ENCODE assay signal across 8 cellular contexts in genomic region chr1:47997289-47998200, GRCh38. TPM values are rescaled to one million over a fixed set of nuclear protein-coding genes. Genes with fewer than 3 reads are reported as not detected.
DNase-seq lines count a peak whose midpoint lies in the region; ATAC-seq, FAIRE-seq and TF ChIP-seq lines count a peak whose summit lies in the region.

Gene TRABD2B (minus strand): TSS chr1:47997385.

- peak within 1 kb of the TSS; percentile 1 for H3K27ac Mint-ChIP-seq in mesothelial cell of epicardium

- no peaks in the 10 kb centered on the region for H3K79me2 ChIP-seq in endothelial cell of umbilical vein (ENCODE audit: control insufficient read depth, insufficient read depth, low read length)

- DNase-seq in NCI-H2081 (lab: John Stamatoyannopoulos, UW) (peak; percentile 62), NCI-H2081 treated with DMSO at 0.1 percent for 48 hours (lab: John Stamatoyannopoulos, UW) (no peak), NCI-H69 (lab: John Stamatoyannopoulos, UW) (peak; percentile 74), endothelial cell of umbilical vein (ENCODE audit: low read depth, low spot score) (peak; percentile 50), mesothelial cell of epicardium (ENCODE audit: low spot score in 2 of 2, unreplicated experiment in 2 of 2) (peak; percentile 79 to 91)
- DNase-seq in activated CD8-positive, alpha-beta memory T cell treated with anti-CD3 and anti-CD28 coated beads for 48 hours (ENCODE audit: low read depth in 2 of 3, low spot score in 2 of 3) = peak; percentile 19 to 57 (median 53)
- DNase-seq in stimulated activated CD8-positive, alpha-beta memory T cell treated with anti-CD3 and anti-CD28 coated beads, Interleukin-15, amount 100 ng/mL, for 24 hours (ENCODE audit: low read depth) = peak; percentile 53

- H3K4me1 ChIP-seq in endothelial cell of umbilical vein (ENCODE audit: control insufficient read depth, extremely low read depth, insufficient read depth, low read length) = peaks cover 4% of the 10 kb centered on the region

- BruUV-seq in endothelial cell of umbilical vein (replicated peaks; lab: Mats Ljungman, UMichigan) = no TSS peak

- H3K4me2 ChIP-seq in endothelial cell of umbilical vein (ENCODE audit: insufficient read depth, low read length) = peak within 1 kb of the TSS; percentile 29

- H3K36me3 Mint-ChIP-seq in mesothelial cell of epicardium = no peaks in the 10 kb centered on the region

- FAIRE-seq in endothelial cell of umbilical vein (lab: Jason Lieb, UNC) = no peak

- peak; percentile 76 for ATAC-seq in HG02970 (IDR thresholded peaks at IDR 0.05; ENCODE audit: low FRiP score, unreplicated experiment)

- peaks cover 25 to 35% of the 10 kb centered on the region in 2 experiments for H3K27me3 ChIP-seq in endothelial cell of umbilical vein (ENCODE audit: control insufficient read depth in 2 of 2, insufficient read depth in 2 of 2, low read length in 2 of 2)

- CTCF ChIA-PET in endothelial cell of umbilical vein (lab: Charles Lee) = interaction anchor here (0.7 to 2.9 kb wide), 38 partner anchors 9 to 818 kb away, joined by 3 to 36 read pairs (median 4); no protein-coding TSS in a partner anchor

- H2AFZ ChIP-seq in endothelial cell of umbilical vein (ENCODE audit: low read depth, low read length) = peak within 1 kb of the TSS; percentile 75

- H3K27ac ChIP-seq in endothelial cell of umbilical vein (ENCODE audit: insufficient read depth, low read depth, low read length) = no peak within 1 kb of the TSS

- H4K20me1 ChIP-seq in endothelial cell of umbilical vein (replicated peaks; ENCODE audit: control insufficient read depth, extremely low read depth, insufficient read depth, low read length) = no peaks in the 10 kb centered on the region

- peak within 1 kb of the TSS in 1 of 3 experiments; percentile 39 for H3K4me3 ChIP-seq in endothelial cell of umbilical vein (replicated peaks in 1 of 3; ENCODE audit: insufficient read depth in 1 of 3, low read depth in 1 of 3, low read length in 3 of 3)

- POLR2A ChIA-PET in endothelial cell of umbilical vein (lab: Charles Lee) = no interaction called here

- TF ChIP-seq POLR2A in endothelial cell of umbilical vein (IDR thresholded peaks at IDR 0.05; ENCODE audit: low read depth, low read length) = no peak

- no peaks in the 10 kb centered on the region for H3K9me3 Mint-ChIP-seq in mesothelial cell of epicardium

- H3K9me1 ChIP-seq in endothelial cell of umbilical vein (replicated peaks; ENCODE audit: control insufficient read depth, extremely low read depth, insufficient read depth, low read length) = no peaks in the 10 kb centered on the region

- H3K36me3 ChIP-seq in endothelial cell of umbilical vein (ENCODE audit: control insufficient read depth in 2 of 2, extremely low read depth in 1 of 2, insufficient read depth in 2 of 2, low read length in 2 of 2) = no peaks in the 10 kb centered on the region

- intact Hi-C loops in endothelial cell of umbilical vein (cut with micrococcal nuclease) = loop anchor here (1.0 to 2.0 kb wide), 4 partner anchors 64 to 259 kb away; no protein-coding TSS in a partner anchor

- dilution Hi-C loops in endothelial cell of umbilical vein (cut with MboI; ENCODE audit: extremely low pct_ligation_motif_present, low sequenced_read_pairs) = no loop called here

- peak; percentile 91 to 94 for TF ChIP-seq CTCF in endothelial cell of umbilical vein (IDR thresholded peaks at IDR 0.05; ENCODE audit: extremely low read depth in 1 of 2, insufficient read depth in 1 of 2, low read depth in 1 of 2, low read length in 2 of 2)
- peak; percentile 98 for TF ChIP-seq CTCF in mesothelial cell of epicardium (IDR thresholded peaks at IDR 0.05; ENCODE audit: unreplicated experiment)

- peaks cover 25% of the 10 kb centered on the region for H3K4me1 Mint-ChIP-seq in mesothelial cell of epicardium

- H3K4me3 Mint-ChIP-seq in mesothelial cell of epicardium = peak within 1 kb of the TSS; percentile 74

- H3K9ac ChIP-seq in endothelial cell of umbilical vein (replicated peaks; ENCODE audit: extremely low read depth, insufficient read depth, low read length) = no peak within 1 kb of the TSS

- H3K9me3 ChIP-seq in endothelial cell of umbilical vein (replicated peaks; ENCODE audit: control insufficient read depth, insufficient read depth, low read length) = no peaks in the 10 kb centered on the region

- peaks cover 85% of the 10 kb centered on the region for H3K27me3 Mint-ChIP-seq in mesothelial cell of epicardium (ENCODE audit: low read depth)

TF ChIP-seq in endothelial cell of umbilical vein, 7 proteins besides CTCF, POLR2A, EP300 and RAD21:
- TF ChIP-seq MYC (IDR thresholded peaks at IDR 0.05; ENCODE audit: low read depth, low read length) (no peak), JUN (IDR thresholded peaks at IDR 0.05; ENCODE audit: borderline replicate concordance, insufficient read depth, insufficient read length, low read depth) (no peak), FOS (IDR thresholded peaks at IDR 0.05; ENCODE audit: borderline replicate concordance, insufficient read depth, low read length) (no peak), POLR2AphosphoS5 (IDR thresholded peaks at IDR 0.05; ENCODE audit: insufficient read depth, low read depth, low read length) (no peak), MAX (IDR thresholded peaks at IDR 0.05; ENCODE audit: insufficient read depth, insufficient read length) (no peak), EZH2 (IDR thresholded peaks at IDR 0.05; ENCODE audit: borderline replicate concordance, low read depth, low read length, severe bottlenecking) (no peak), GATA2 (IDR thresholded peaks at IDR 0.05; ENCODE audit: insufficient read depth, insufficient read length, low read depth, low read length) (no peak)
TF ChIP-seq in endothelial cell of umbilical vein: peak in this region for 0.

RNA-seq across cellular contexts. Expression of gene TRABD2B, which starts in this region (rescaled TPM):
- total RNA-seq in endothelial cell of umbilical vein = not detected in 2 replicates
- polyA plus RNA-seq in endothelial cell of umbilical vein = not detected in 2 replicates
- not detected in 2 replicates for polyA plus RNA-seq in endothelial cell of umbilical vein (2011; cell fraction: cytosol; rRNA removed)
- polyA plus RNA-seq in endothelial cell of umbilical vein (2011; cell fraction: nucleus; rRNA removed) = not detected in 2 replicates
- not detected in 2 replicates for polyA plus RNA-seq in endothelial cell of umbilical vein (2012)
- not detected in 2 replicates for polyA minus RNA-seq in endothelial cell of umbilical vein
- 1.4 TPM for polyA minus RNA-seq in endothelial cell of umbilical vein (2011; cell fraction: cytosol; rRNA and poly(A)+ RNA removed)
- polyA minus RNA-seq in endothelial cell of umbilical vein (2011; cell fraction: nucleus; rRNA and poly(A)+ RNA removed) = not detected in 2 replicates
- total RNA-seq in mesothelial cell of epicardium = 5.8 to 6.2 TPM (median 6.0 TPM) in 3 replicates
